In the genomic region with DNA sequence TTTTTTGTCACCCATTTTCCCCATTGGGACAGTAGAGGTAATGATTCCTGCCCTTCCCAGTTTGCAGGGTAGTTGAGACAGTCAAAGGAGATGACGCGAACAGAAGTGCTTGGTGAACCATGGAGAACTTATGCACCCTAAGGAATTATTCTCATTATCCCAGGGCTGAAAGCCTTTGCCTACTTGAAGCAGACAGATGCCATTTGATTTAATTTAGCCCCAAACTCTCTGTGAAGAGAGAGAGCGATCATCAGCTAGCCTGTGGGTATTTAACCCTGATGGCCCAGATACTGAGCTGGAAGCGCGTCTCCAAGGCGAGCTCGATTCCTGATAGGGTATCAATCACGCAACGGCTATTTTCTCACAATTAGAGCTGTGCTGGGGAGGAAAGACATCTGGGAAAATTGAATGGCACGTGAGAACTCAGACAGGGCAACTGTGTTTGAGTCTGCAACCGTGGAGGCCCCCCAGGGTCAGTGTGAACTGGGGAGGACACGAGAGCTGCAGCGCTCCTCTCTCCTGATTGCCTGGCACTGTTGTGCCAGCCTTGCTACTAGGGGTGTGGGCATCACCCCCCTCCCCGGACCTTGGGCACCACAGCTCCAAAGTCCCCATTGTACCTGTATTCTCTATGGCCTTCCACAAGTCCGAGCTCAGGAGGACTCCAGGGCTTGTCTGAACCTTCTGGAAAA, we compare ENCODE assay signal across 22 cellular contexts.
"Had no signal": no experiment of that assay in that cellular context is flagged by ENCODE, and none has a peak within 500 bp of the region (broad histone marks: within the 10 kb centered on the region; RNA-seq: fewer than 3 reads in every experiment).

No MANE protein-coding gene starts in this region.

- H3K36me3 ChIP-seq: brain microvascular endothelial cell, MG63, SJSA1 had no signal

- H3K9me3 ChIP-seq: MG63, Peyer's patch, SJSA1 had no signal

- H3K27me3 ChIP-seq: brain microvascular endothelial cell, MG63, Peyer's patch, SJSA1 had no signal

- H3K27ac ChIP-seq: brain microvascular endothelial cell, Peyer's patch, RWPE1, SJSA1 had no signal

- DNase-seq: activated CD4-positive, alpha-beta T cell treated with anti-CD3 and anti-CD28 coated beads for 4 hours; activated CD8-positive, alpha-beta T cell treated with anti-CD3 and anti-CD28 coated beads for 36 hours; activated gamma-delta T cell treated with Interleukin-2 at 50 U/mL for 16 hours; activated naive CD4-positive, alpha-beta T cell treated with anti-CD3 and anti-CD28 coated beads, Interleukin-2, amount 10 ng/mL, durations not matched to agents 7 days and 5 days; activated naive CD8-positive, alpha-beta T cell treated with anti-CD3 and anti-CD28 coated beads for 36 hours; activated T-cell treated with anti-CD3 and anti-CD28 coated beads, Interleukin-2, amount 50 U/mL, for 24 hours; brain microvascular endothelial cell; MG63; MV-4-11; NCI-H1092 treated with DMSO at 0.1 percent for 48 hours; NCI-H1417 treated with DMSO at 0.1 percent for 48 hours; NCI-H1694 treated with DMSO at 0.1 percent for 48 hours; NCI-H2029 treated with DMSO at 0.1 percent for 48 hours; NCI-H510A treated with DMSO at 0.1 percent for 48 hours; NCI-H69; SHP77; T-cell; T-helper 2 cell; T1000 had no signal

- H3K4me3 ChIP-seq: MG63, Peyer's patch, SJSA1 had no signal

- H3K4me1 ChIP-seq: Peyer's patch, SJSA1 had no signal
